ENCODE assay signal across 1 cellular context in genomic region chr4:3471886-3472285, GRCh38.
TF ChIP-seq lines count a peak whose summit lies in the region.

No MANE protein-coding gene starts in this region.

TF ChIP-seq in H1, 55 proteins besides CTCF, POLR2A, EP300 and RAD21:
- TF ChIP-seq KDM5A (IDR thresholded peaks at IDR 0.05; ENCODE audit: low read length) (no peak), EGR1 (IDR thresholded peaks at IDR 0.05; ENCODE audit: borderline replicate concordance, low read depth, low read length) (no peak), TEAD4 (IDR thresholded peaks at IDR 0.05; ENCODE audit: low read depth, low read length) (no peak), SP1 (IDR thresholded peaks at IDR 0.05; ENCODE audit: low read depth, low read length) (no peak), MAFK (IDR thresholded peaks at IDR 0.05; ENCODE audit: low read depth, low read length) (no peak)
